12 cellular contexts compared by ENCODE assay signal in genomic region chr2:74850816-74851566, GRCh38. TPM values are rescaled to one million over a fixed set of nuclear protein-coding genes. Genes with fewer than 3 reads are reported as not detected.
DNase-seq lines count a peak whose midpoint lies in the region; ATAC-seq and TF ChIP-seq lines count a peak whose summit lies in the region.
"Had no signal": no experiment of that assay in that cellular context is flagged by ENCODE, and none has a peak within 500 bp of the region (broad histone marks: within the 10 kb centered on the region; RNA-seq: fewer than 3 reads in every experiment).

No MANE protein-coding gene starts in this region.

- peaks cover 43% of the 10 kb centered on the region for H3K36me3 Mint-ChIP-seq in activated naive CD4-positive, alpha-beta T cell treated with anti-CD3 and anti-CD28 coated beads for 36 hours (ENCODE audit: low read depth)
- H3K36me3 Mint-ChIP-seq in T-cell = peaks cover 13% of the 10 kb centered on the region

- peaks cover 63% of the 10 kb centered on the region for H3K4me1 Mint-ChIP-seq in activated naive CD4-positive, alpha-beta T cell treated with anti-CD3 and anti-CD28 coated beads for 36 hours (ENCODE audit: low read depth)
- peaks cover 58 to 77% (median 64%) of the 10 kb centered on the region in 3 donors for H3K4me1 Mint-ChIP-seq in T-cell

- ATAC-seq in T-cell (replicated peaks in 1 of 4) = no peak
- ATAC-seq in GM19351 (IDR thresholded peaks at IDR 0.05; ENCODE audit: unreplicated experiment) = no peak
- ATAC-seq: gastrocnemius medialis had no signal

- H3K4me3 ChIP-seq in thyroid gland (replicated peaks in 1 of 3) = no peak overlapping the region
- H3K4me3 ChIP-seq: gastrocnemius medialis, lung, MG63 had no signal

- no peaks in the 10 kb centered on the region for H3K27me3 ChIP-seq in thyroid gland
- H3K27me3 ChIP-seq: gastrocnemius medialis, MG63 had no signal

- no peak for TF ChIP-seq CTCF in thyroid gland (IDR thresholded peaks at IDR 0.05)

- H3K27me3 Mint-ChIP-seq in activated naive CD4-positive, alpha-beta T cell treated with anti-CD3 and anti-CD28 coated beads for 36 hours (ENCODE audit: low read depth) = no peaks in the 10 kb centered on the region
- H3K27me3 Mint-ChIP-seq in T-cell = no peaks in the 10 kb centered on the region

- DNase-seq in activated naive CD4-positive, alpha-beta T cell treated with anti-CD3 and anti-CD28 coated beads for 36 hours = no peak
- DNase-seq in activated naive CD4-positive, alpha-beta T cell treated with Interleukin-2 at 50 U/mL for 16 hours = no peak
- DNase-seq in T-cell (no peak), islet precursor cell (peak; percentile 74), thyroid gland (no peak), GDM1 (lab: John Stamatoyannopoulos, UW) (no peak), GOT3 (lab: John Stamatoyannopoulos, UW) (no peak)
- DNase-seq: activated CD4-positive, alpha-beta T cell treated with anti-CD3 and anti-CD28 coated beads for 1 hour; gastrocnemius medialis; MG63 had no signal

- TF ChIP-seq POLR2A in thyroid gland (IDR thresholded peaks at IDR 0.05) = no peak

- intact Hi-C loops in activated naive CD4-positive, alpha-beta T cell treated with anti-CD3 and anti-CD28 coated beads for 36 hours (cut with micrococcal nuclease) = no loop called here
- intact Hi-C loops in thyroid gland (cut with DNase I) = no loop called here

- no peaks in the 10 kb centered on the region for H3K9me3 Mint-ChIP-seq in activated naive CD4-positive, alpha-beta T cell treated with anti-CD3 and anti-CD28 coated beads for 36 hours
- no peaks in the 10 kb centered on the region for H3K9me3 Mint-ChIP-seq in T-cell

- no peak overlapping the region for H3K4me3 Mint-ChIP-seq in activated naive CD4-positive, alpha-beta T cell treated with anti-CD3 and anti-CD28 coated beads for 36 hours
- H3K4me3 Mint-ChIP-seq in T-cell = peak overlapping the region in 1 of 3 donors; percentile 80

- 88 to 92% methylated on average over 10 of the region's 10 CpGs for WGBS in thyroid gland, 2 donors

- POLR2A ChIA-PET in T-cell (lab: Charles Lee) = no interaction called here

- no peaks in the 10 kb centered on the region for H3K9me3 ChIP-seq in thyroid gland
- H3K9me3 ChIP-seq: gastrocnemius medialis, MG63 had no signal

- CTCF ChIA-PET in activated naive CD4-positive, alpha-beta T cell treated with anti-CD3 and anti-CD28 coated beads for 36 hours (lab: Charles Lee) = interaction anchor here (0.5 to 2.4 kb wide), 2 partner anchors 14 to 167 kb away, joined by 3 to 6 read pairs; no protein-coding TSS in a partner anchor
- CTCF ChIA-PET in T-cell (lab: Charles Lee) = interaction anchor here in 1 of 2 donors (1.0 to 4.6 kb wide), 2 partner anchors 10 to 15 kb away, joined by 8 to 25 read pairs; partner anchors contain the start of gene HK2

- peaks cover 3 to 26% of the 10 kb centered on the region in 2 donors for H3K4me1 ChIP-seq in thyroid gland

- H3K27ac ChIP-seq in thyroid gland = peak overlapping the region in 2 of 3 donors; percentile 16 to 26

- H3K36me3 ChIP-seq in thyroid gland = no peaks in the 10 kb centered on the region
- H3K36me3 ChIP-seq: gastrocnemius medialis had no signal

- H3K27ac Mint-ChIP-seq in activated naive CD4-positive, alpha-beta T cell treated with anti-CD3 and anti-CD28 coated beads for 36 hours = peak overlapping the region; percentile 74
- H3K27ac Mint-ChIP-seq in T-cell = peak overlapping the region; percentile 98 to 99

RNA-seq across cellular contexts. Expression of gene HK2, which starts 17.1 kb away (rescaled TPM):
- 10 to 100 TPM; 37.9 to 38.7 TPM for total RNA-seq in activated naive CD4-positive, alpha-beta T cell treated with anti-CD3 and anti-CD28 coated beads for 36 hours
- total RNA-seq in T-cell (10 to 100 TPM in 3 of 5 donors, 1 to 10 TPM in 2; 8.6 to 14.4 (median 10.6) TPM), thyroid gland (10 to 100 TPM in 3 of 4 donors, 1 to 10 TPM in 1; 6.7 to 47.8 (median 26.9) TPM)
